Comparison of ENCODE assay signal across 14 cellular contexts in the genomic region with DNA sequence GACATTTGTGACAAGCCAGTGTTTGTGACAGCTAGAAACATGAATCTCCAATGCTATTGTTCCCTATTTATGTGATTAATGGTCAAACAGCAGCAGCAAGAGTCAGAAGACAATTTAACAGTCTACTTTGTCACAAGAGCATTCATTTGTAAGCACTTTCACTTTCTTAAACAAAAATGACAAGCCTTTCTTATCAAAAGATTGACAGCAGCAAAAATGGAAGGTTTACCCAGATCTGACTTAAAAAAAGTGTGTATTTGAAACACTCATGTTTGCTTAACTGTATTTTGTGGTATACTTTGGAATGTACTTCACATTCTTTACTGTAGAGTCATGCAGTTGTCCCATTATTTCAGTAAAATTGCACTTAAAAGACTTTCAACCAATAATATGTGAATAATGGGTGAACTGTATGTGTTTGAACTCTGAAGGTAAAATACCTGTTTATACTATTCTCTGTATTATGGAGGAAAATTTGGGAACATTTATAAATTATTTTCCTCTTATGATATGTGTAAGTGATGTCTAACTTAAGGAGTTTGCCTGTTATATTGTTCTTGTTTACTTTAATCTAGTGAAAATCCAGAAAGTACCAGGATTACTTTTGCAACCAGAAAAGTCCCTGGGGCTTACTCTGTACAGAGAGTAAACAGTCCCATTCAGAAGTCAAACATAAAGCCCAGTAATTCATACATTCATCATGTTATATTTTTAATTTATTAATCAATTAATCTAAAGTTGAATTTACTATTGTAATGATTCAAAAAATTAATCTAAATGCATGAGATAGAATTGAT.
DNase-seq lines count a peak whose midpoint lies in the region; ATAC-seq, FAIRE-seq and TF ChIP-seq lines count a peak whose summit lies in the region.
"Had no signal": no experiment of that assay in that cellular context is flagged by ENCODE, and none has a peak within 500 bp of the region (broad histone marks: within the 10 kb centered on the region; RNA-seq: fewer than 3 reads in every experiment).

No MANE protein-coding gene starts in this region.

- no peak for FAIRE-seq in HepG2 (lab: Jason Lieb, UNC)

- TF ChIP-seq RAD21 in HepG2 (CRISPR knock-in tag; IDR thresholded peaks at IDR 0.05), result no peak

- intact Hi-C loops in HepG2 (cut with micrococcal nuclease; ENCODE audit: unreplicated experiment), result no loop called here
- intact Hi-C loops in right lobe of liver (cut with DNase I), result no loop called here

- no peak overlapping the region for H2AFZ ChIP-seq in HepG2 (ENCODE audit: low read length)

- BruUV-seq in HepG2 (replicated peaks; lab: Mats Ljungman, UMichigan), result no TSS peak

- TF ChIP-seq EP300 in HepG2 (IDR thresholded peaks at IDR 0.05; ENCODE audit: low read depth in 2 of 2, low read length in 2 of 2) (no peak), HepG2 (CRISPR knock-in tag; IDR thresholded peaks at IDR 0.05; ENCODE audit: borderline replicate concordance) (no peak)

- H3K4me3 Mint-ChIP-seq in activated CD8-positive, alpha-beta memory T cell treated with anti-CD3 and anti-CD28 coated beads, Interleukin-2, amount 10 ng/mL, durations not matched to agents 7 days and 5 days, result no peak overlapping the region
- H3K4me3 Mint-ChIP-seq: activated naive CD4-positive, alpha-beta T cell treated with anti-CD3 and anti-CD28 coated beads for 36 hours had no signal

- DNase-seq in HepG2 (ENCODE audit: low spot score), result peak; percentile 68
- no peak for DNase-seq in right lobe of liver
- DNase-seq in adipocyte (ENCODE audit: low read depth), result peak; percentile 68
- DNase-seq in glomerular visceral epithelial cell (ENCODE audit: extremely low spot score), result peak; percentile 70
- no peak for DNase-seq in NCI-H69 (lab: John Stamatoyannopoulos, UW)
- DNase-seq in activated CD8-positive, alpha-beta memory T cell treated with anti-CD3 and anti-CD28 coated beads, Interleukin-2, amount 10 ng/mL, durations not matched to agents 7 days and 5 days, result no peak
- DNase-seq in germinal center (ENCODE audit: low spot score), result no peak
- DNase-seq: activated CD4-positive, alpha-beta T cell treated with anti-CD3 and anti-CD28 coated beads for 4 hours; activated naive CD4-positive, alpha-beta T cell treated with anti-CD3 and anti-CD28 coated beads for 36 hours; lower lobe of right lung; NCI-H2029 treated with DMSO at 0.1 percent for 48 hours; Right ventricle myocardium superior; spleen had no signal

- no peak for TF ChIP-seq POLR2A in HepG2 (IDR thresholded peaks at IDR 0.05; ENCODE audit: insufficient read depth in 1 of 2, low read depth in 2 of 2, low read length in 2 of 2)
- TF ChIP-seq POLR2A in right lobe of liver (IDR thresholded peaks at IDR 0.05), result no peak

- H3K36me3 ChIP-seq in HepG2 (replicated peaks in 1 of 2; ENCODE audit: control insufficient read depth in 1 of 2, insufficient read depth in 2 of 2, low read length in 2 of 2) (no peaks in the 10 kb centered on the region), right lobe of liver (no peaks in the 10 kb centered on the region), adipocyte (ENCODE audit: control insufficient read depth, insufficient read depth, low read length, severe bottlenecking) (no peaks in the 10 kb centered on the region)
- H3K36me3 ChIP-seq: lower lobe of right lung, spleen had no signal

- H3K79me2 ChIP-seq in HepG2 (ENCODE audit: insufficient read depth, low read length), result no peaks in the 10 kb centered on the region

- POLR2A ChIA-PET in HepG2 (lab: Yijun Ruan, JAX), result no interaction called here

- no peaks in the 10 kb centered on the region for H3K27me3 ChIP-seq in HepG2 (ENCODE audit: control insufficient read depth in 1 of 2, insufficient read depth in 2 of 2, low read length in 2 of 2)
- H3K27me3 ChIP-seq in right lobe of liver, result no peaks in the 10 kb centered on the region
- H3K27me3 ChIP-seq in adipocyte (replicated peaks; ENCODE audit: control insufficient read depth, insufficient read depth, low read length), result no peaks in the 10 kb centered on the region
- H3K27me3 ChIP-seq: spleen had no signal

- H3K27ac ChIP-seq in HepG2 (ENCODE audit: extremely low read length, insufficient read depth, low read length) (no peak overlapping the region), right lobe of liver (no peak overlapping the region)
- H3K27ac ChIP-seq: lower lobe of right lung, spleen had no signal

- H3K9me3 ChIP-seq in HepG2 (ENCODE audit: low read length), result no peaks in the 10 kb centered on the region
- no peaks in the 10 kb centered on the region for H3K9me3 ChIP-seq in right lobe of liver
- peaks cover under 1% of the 10 kb centered on the region for H3K9me3 ChIP-seq in adipocyte (ENCODE audit: control insufficient read depth, low read length)
- H3K9me3 ChIP-seq: lower lobe of right lung had no signal

- in situ Hi-C loops in HepG2 (cut with HindIII; ENCODE audit: extremely low pct_ligation_motif_present, low pct_unique_long_range_greater_than_20kb), result no loop called here

- H3K9me3 Mint-ChIP-seq in activated CD8-positive, alpha-beta memory T cell treated with anti-CD3 and anti-CD28 coated beads, Interleukin-2, amount 10 ng/mL, durations not matched to agents 7 days and 5 days (ENCODE audit: low read depth), result peaks cover 1% of the 10 kb centered on the region
- H3K9me3 Mint-ChIP-seq: activated naive CD4-positive, alpha-beta T cell treated with anti-CD3 and anti-CD28 coated beads for 36 hours had no signal

- H3K4me1 ChIP-seq in HepG2 (ENCODE audit: insufficient read depth, low read length) (peaks cover 10% of the 10 kb centered on the region; the same call in 1 of the 2 replicates), right lobe of liver (no peaks in the 10 kb centered on the region), adipocyte (ENCODE audit: control insufficient read depth, insufficient read depth, low read length) (peaks cover 6% of the 10 kb centered on the region)
- H3K4me1 ChIP-seq: lower lobe of right lung, spleen had no signal

- no peaks in the 10 kb centered on the region for H3K27me3 Mint-ChIP-seq in activated CD8-positive, alpha-beta memory T cell treated with anti-CD3 and anti-CD28 coated beads, Interleukin-2, amount 10 ng/mL, durations not matched to agents 7 days and 5 days

- H3K4me2 ChIP-seq in HepG2 (ENCODE audit: low read depth, low read length), result no peak overlapping the region

- no peak overlapping the region for H3K9ac ChIP-seq in HepG2 (ENCODE audit: insufficient read depth, low read depth, low read length)
- peak overlapping the region; percentile 47 for H3K9ac ChIP-seq in adipocyte (ENCODE audit: low read length)

- ATAC-seq in HepG2, result peak; percentile 61
- no peak for ATAC-seq in right lobe of liver
- ATAC-seq in activated CD8-positive, alpha-beta memory T cell treated with anti-CD3 and anti-CD28 coated beads, Interleukin-2, amount 10 ng/mL, durations not matched to agents 7 days and 5 days, result no peak
- no peak for ATAC-seq in GM19467 (IDR thresholded peaks at IDR 0.05; ENCODE audit: unreplicated experiment)

- H3K36me3 Mint-ChIP-seq in activated CD8-positive, alpha-beta memory T cell treated with anti-CD3 and anti-CD28 coated beads, Interleukin-2, amount 10 ng/mL, durations not matched to agents 7 days and 5 days, result no peaks in the 10 kb centered on the region

- CTCF ChIA-PET in HepG2 (lab: Yijun Ruan, JAX; ENCODE audit: low intra/inter-chr PET ratio, low total read pairs), result no interaction called here
- CTCF ChIA-PET in activated CD8-positive, alpha-beta memory T cell treated with anti-CD3 and anti-CD28 coated beads, Interleukin-2, amount 10 ng/mL, durations not matched to agents 7 days and 5 days (lab: Charles Lee), result no interaction called here

- no peak overlapping the region for H3K27ac Mint-ChIP-seq in activated CD8-positive, alpha-beta memory T cell treated with anti-CD3 and anti-CD28 coated beads, Interleukin-2, amount 10 ng/mL, durations not matched to agents 7 days and 5 days
- H3K27ac Mint-ChIP-seq: activated naive CD4-positive, alpha-beta T cell treated with anti-CD3 and anti-CD28 coated beads for 36 hours had no signal

- H3K4me3 ChIP-seq in HepG2 (replicated peaks in 1 of 3; ENCODE audit: insufficient read depth in 1 of 3, low read depth in 2 of 3, low read length in 3 of 3) (no peak overlapping the region), right lobe of liver (no peak overlapping the region), adipocyte (ENCODE audit: low read length) (peak overlapping the region; percentile 73)
- H3K4me3 ChIP-seq: lower lobe of right lung, spleen had no signal

- no peaks in the 10 kb centered on the region for H4K20me1 ChIP-seq in HepG2 (ENCODE audit: insufficient read depth, low read length)

- TF ChIP-seq CTCF in HepG2 (CRISPR knock-in tag; IDR thresholded peaks at IDR 0.05) (no peak), right lobe of liver (IDR thresholded peaks at IDR 0.05) (no peak)

- no peaks in the 10 kb centered on the region for H3K4me1 Mint-ChIP-seq in activated CD8-positive, alpha-beta memory T cell treated with anti-CD3 and anti-CD28 coated beads, Interleukin-2, amount 10 ng/mL, durations not matched to agents 7 days and 5 days

TF ChIP-seq in HepG2, 621 proteins besides CTCF, POLR2A, EP300 and RAD21 (continues in another document):
- TF ChIP-seq SMAD1 (CRISPR knock-in tag; IDR thresholded peaks at IDR 0.05; ENCODE audit: borderline replicate concordance, low read depth), result no peak
- peak; percentile 35; the same call in 1 of the 2 replicates for TF ChIP-seq HMG20A (CRISPR knock-in tag; IDR thresholded peaks at IDR 0.05; ENCODE audit: borderline replicate concordance)
- TF ChIP-seq ZNF235 (CRISPR knock-in tag; IDR thresholded peaks at IDR 0.05; ENCODE audit: borderline replicate concordance), result no peak
- no peak for TF ChIP-seq NFYC (CRISPR knock-in tag; IDR thresholded peaks at IDR 0.05)
- no peak for TF ChIP-seq SRSF1 (optimal IDR thresholded peaks at IDR 0.05; ENCODE audit: low read depth, low read length)
- TF ChIP-seq, protein P1, sequence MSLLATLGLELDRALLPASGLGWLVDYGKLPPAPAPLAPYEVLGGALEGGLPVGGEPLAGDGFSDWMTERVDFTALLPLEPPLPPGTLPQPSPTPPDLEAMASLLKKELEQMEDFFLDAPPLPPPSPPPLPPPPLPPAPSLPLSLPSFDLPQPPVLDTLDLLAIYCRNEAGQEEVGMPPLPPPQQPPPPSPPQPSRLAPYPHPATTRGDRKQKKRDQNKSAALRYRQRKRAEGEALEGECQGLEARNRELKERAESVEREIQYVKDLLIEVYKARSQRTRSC (CRISPR knock-in tag; IDR thresholded peaks at IDR 0.05; ENCODE audit: low read depth), result no peak
- no peak for TF ChIP-seq STAT5B (CRISPR knock-in tag; IDR thresholded peaks at IDR 0.05)
- TF ChIP-seq ZNF614 (CRISPR knock-in tag; IDR thresholded peaks at IDR 0.05; ENCODE audit: borderline replicate concordance), result no peak
- TF ChIP-seq TMF1 (CRISPR knock-in tag; IDR thresholded peaks at IDR 0.05; ENCODE audit: low read depth), result no peak
- TF ChIP-seq RFX3 (CRISPR knock-in tag; IDR thresholded peaks at IDR 0.05), result no peak

Comparison
In these comparisons a context has a peak if more than half of its experiments do, and no peak if none do; other contexts are left out.
1. DNase-seq: peak in HepG2 (single experiment), adipocyte (single experiment) and glomerular visceral epithelial cell (single experiment); none in right lobe of liver (0 of 3), NCI-H69 (single experiment), activated CD8-positive, alpha-beta memory T cell treated with anti-CD3 and anti-CD28 coated beads, Interleukin-2, amount 10 ng/mL, durations not matched to agents 7 days and 5 days (single experiment) and germinal center (single experiment).